Comparison of ENCODE assay signal across 18 cellular contexts in the genomic region with DNA sequence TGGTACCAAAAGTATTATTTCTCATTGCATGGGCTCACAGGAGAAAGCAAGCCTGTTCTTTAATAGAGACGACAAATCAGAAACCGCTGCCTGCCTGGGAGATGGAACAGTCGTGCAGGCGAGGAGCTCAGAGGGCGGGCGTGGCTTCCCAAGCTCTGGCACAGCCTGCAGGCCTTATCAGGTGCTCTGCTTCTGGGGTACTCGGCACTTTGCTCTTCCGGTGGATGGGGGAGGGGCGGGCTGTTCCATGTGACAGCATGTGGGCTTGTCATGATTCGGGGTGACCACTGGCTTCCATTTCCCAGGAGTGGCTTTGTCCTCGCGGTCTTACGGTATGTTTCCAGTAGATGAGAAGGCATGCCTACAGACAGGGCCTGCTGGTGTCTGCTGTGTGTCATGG.
DNase-seq lines count a peak whose midpoint lies in the region; FAIRE-seq and TF ChIP-seq lines count a peak whose summit lies in the region.
"Had no signal": no experiment of that assay in that cellular context is flagged by ENCODE, and none has a peak within 500 bp of the region (broad histone marks: within the 10 kb centered on the region; RNA-seq: fewer than 3 reads in every experiment).

No MANE protein-coding gene starts in this region.

- H3K36me3 ChIP-seq in H1 (ENCODE audit: control insufficient read depth in 2 of 4, insufficient read depth in 4 of 4, low read length in 3 of 4) (no peaks in the 10 kb centered on the region), uterus (no peaks in the 10 kb centered on the region), right atrium auricular region (no peaks in the 10 kb centered on the region)

- H3K9ac ChIP-seq in H1 (replicated peaks in 1 of 4; ENCODE audit: extremely low read depth in 1 of 4, low read depth in 3 of 4, low read length in 3 of 4), result no peak overlapping the region

- H3K9me3 Mint-ChIP-seq in osteocyte (ENCODE audit: unreplicated experiment), result no peaks in the 10 kb centered on the region

- no peak overlapping the region for H3K56ac ChIP-seq in H1 (replicated peaks; ENCODE audit: insufficient read length, low read depth, low read length)

- FAIRE-seq in H1 (lab: Jason Lieb, UNC), result no peak
- FAIRE-seq: GM12878, GM18507 had no signal

- H2BK5ac ChIP-seq in H1 (ENCODE audit: low read depth, low read length), result no peak overlapping the region

- CTCF ChIA-PET in H1 (lab: Charles Lee; ENCODE audit: partially characterized antibody), result interaction anchor here (1.1 to 1.5 kb wide), 2 partner anchors 14 to 33 kb away, joined by 3 to 4 read pairs; no protein-coding TSS in a partner anchor

- 0 out of 2 replicates have a peak overlapping the region, but pooled peaks have one; percentile 17 for H2BK12ac ChIP-seq in H1 (ENCODE audit: low read depth, low read length)

- H3K4me3 Mint-ChIP-seq in osteocyte (ENCODE audit: unreplicated experiment), result no peak overlapping the region
- H3K4me3 Mint-ChIP-seq: CD4-positive, alpha-beta memory T cell had no signal

- H3K9me3 ChIP-seq in H1 (ENCODE audit: insufficient read depth in 2 of 2, low read depth in 1 of 2, low read length in 1 of 2) (no peaks in the 10 kb centered on the region), uterus (no peaks in the 10 kb centered on the region), right atrium auricular region (no peaks in the 10 kb centered on the region)
- H3K9me3 ChIP-seq: Caco-2 had no signal

- no peak for TF ChIP-seq CTCF in H1 (IDR thresholded peaks at IDR 0.05; ENCODE audit: control extremely low read depth in 1 of 3, insufficient read depth in 1 of 3, low read depth in 1 of 3, low read length in 3 of 3)
- TF ChIP-seq CTCF in osteocyte (IDR thresholded peaks at IDR 0.05), result no peak
- no peak for TF ChIP-seq CTCF in uterus (IDR thresholded peaks at IDR 0.05)
- TF ChIP-seq CTCF in right atrium auricular region (IDR thresholded peaks at IDR 0.05), result no peak

- H3K27me3 ChIP-seq in H1 (replicated peaks in 1 of 4; ENCODE audit: control insufficient read depth in 3 of 4, extremely low read depth in 1 of 4, insufficient read depth in 3 of 4, low read length in 3 of 4) (no peaks in the 10 kb centered on the region; a peak in 1 of 7 replicates), uterus (no peaks in the 10 kb centered on the region), right atrium auricular region (no peaks in the 10 kb centered on the region)

- H4K5ac ChIP-seq in H1 (ENCODE audit: insufficient read length, low read depth, low read length), result no peak overlapping the region

- H3K23me2 ChIP-seq in H1 (ENCODE audit: low read depth, low read length), result no peaks in the 10 kb centered on the region

- H3K4ac ChIP-seq in H1 (replicated peaks; ENCODE audit: insufficient read length, low read depth, low read length), result no peak overlapping the region

- TF ChIP-seq POLR2A in H1 (IDR thresholded peaks at IDR 0.05; ENCODE audit: control extremely low read depth in 1 of 2, low read depth in 2 of 2, low read length in 2 of 2) (no peak), uterus (IDR thresholded peaks at IDR 0.05) (no peak)

- no peak overlapping the region for H2AK5ac ChIP-seq in H1 (ENCODE audit: low read depth, low read length)

- H3K79me1 ChIP-seq in H1 (ENCODE audit: low read depth, low read length), result no peaks in the 10 kb centered on the region

- H3K4me2 ChIP-seq in H1 (ENCODE audit: insufficient read depth in 1 of 2, low read depth in 2 of 2, low read length in 2 of 2), result no peak overlapping the region

- intact Hi-C loops in head of caudate nucleus (cut with DNase I), result no loop called here
- intact Hi-C loops in uterus (cut with DNase I; ENCODE audit: low total_unique reads), result no loop called here

- H3K79me2 ChIP-seq in H1 (ENCODE audit: control insufficient read depth in 1 of 2, insufficient read depth in 2 of 2, low read length in 2 of 2), result no peaks in the 10 kb centered on the region

- H3K14ac ChIP-seq in H1 (ENCODE audit: insufficient read length), result no peak overlapping the region

- 80% methylated on average over 12 of the region's 13 CpGs; no CpG with 5 or more reads in 1 of the 2 experiments for WGBS in H1 (ENCODE audit: extremely low coverage in 1 of 2, insufficient coverage in 1 of 2, insufficient read length in 1 of 2, insufficient replicate concordance in 2 of 2, low coverage in 1 of 2, low lambda C conversion rate in 2 of 2, missing lambda C conversion rate in 1 of 2), 2 experiments

- no peaks in the 10 kb centered on the region for H4K20me1 ChIP-seq in H1 (replicated peaks in 1 of 2; ENCODE audit: control insufficient read depth in 1 of 2, insufficient read depth in 2 of 2, low read length in 2 of 2)

- no peak overlapping the region for H4K91ac ChIP-seq in H1 (replicated peaks; ENCODE audit: insufficient read length, low read length)

- no peak overlapping the region for H3K23ac ChIP-seq in H1 (ENCODE audit: insufficient read length)

- no peak overlapping the region for H3K27ac Mint-ChIP-seq in osteocyte (ENCODE audit: unreplicated experiment)

- no peak overlapping the region for H2BK120ac ChIP-seq in H1 (replicated peaks; ENCODE audit: low read depth, low read length)

- H3K27ac ChIP-seq in H1 (ENCODE audit: low read depth, low read length) (no peak overlapping the region), uterus (no peak overlapping the region), right atrium auricular region (no peak overlapping the region)

- H2BK15ac ChIP-seq in H1 (ENCODE audit: low read length), result no peak overlapping the region

- no peak overlapping the region for H4K8ac ChIP-seq in H1 (ENCODE audit: extremely low read depth, insufficient read depth, low read length)

- H3K27me3 Mint-ChIP-seq in osteocyte (ENCODE audit: unreplicated experiment), result no peaks in the 10 kb centered on the region
- H3K27me3 Mint-ChIP-seq: CD4-positive, alpha-beta memory T cell had no signal

- no peaks in the 10 kb centered on the region for H3K4me1 Mint-ChIP-seq in osteocyte (ENCODE audit: unreplicated experiment)

- TF ChIP-seq EP300 in H1 (IDR thresholded peaks at IDR 0.05; ENCODE audit: borderline replicate concordance in 1 of 2, low read depth in 2 of 2, low read length in 2 of 2), result no peak

- POLR2A ChIA-PET in H1 (lab: Charles Lee; ENCODE audit: partially characterized antibody), result no interaction called here

- DNase-seq in SW480 (ENCODE audit: low spot score) (peak; percentile 4), H1 (ENCODE audit: low read depth in 1 of 2, low spot score in 2 of 2) (no peak), myocyte (ENCODE audit: low read depth) (peak; percentile 7), osteocyte (ENCODE audit: extremely low spot score, unreplicated experiment) (peak; percentile 80), head of caudate nucleus (no peak), uterus (no peak), right atrium auricular region (ENCODE audit: low spot score) (no peak)
- DNase-seq in activated CD4-positive, alpha-beta T cell treated with anti-CD3 and anti-CD28 coated beads for 4 hours, result no peak
- DNase-seq: C1 segment of cervical spinal cord; Caco-2; CD4-positive, alpha-beta memory T cell; DMS79; EL; GDM1; GOT3; H7 had no signal

- H3K36me3 Mint-ChIP-seq in osteocyte (ENCODE audit: unreplicated experiment), result no peaks in the 10 kb centered on the region

- H2BK20ac ChIP-seq in H1 (ENCODE audit: low read length), result no peak overlapping the region

- no peak overlapping the region for H3K4me3 ChIP-seq in H1 (ENCODE audit: extremely low read depth in 1 of 4, insufficient read depth in 2 of 4, low read depth in 3 of 4, low read length in 4 of 4)
- no peak overlapping the region for H3K4me3 ChIP-seq in uterus
- no peak overlapping the region for H3K4me3 ChIP-seq in right atrium auricular region
- H3K4me3 ChIP-seq: GM12878 had no signal

- H2AFZ ChIP-seq in H1 (ENCODE audit: low read length), result no peak overlapping the region

- no peak for TF ChIP-seq RAD21 in H1 (IDR thresholded peaks at IDR 0.05 in 1 of 2, conservative IDR thresholded peaks at IDR 0.05 in 1 of 2; ENCODE audit: low read depth in 2 of 2, low read length in 2 of 2)

- H3K4me1 ChIP-seq in H1 (replicated peaks in 1 of 4; ENCODE audit: control insufficient read depth in 3 of 4, insufficient read depth in 4 of 4, low read length in 3 of 4) (peaks cover 0 to 5% (median 0%) of the 10 kb centered on the region in 4 experiments; a peak in 2 of 7 replicates), uterus (peaks cover 6 to 22% of the 10 kb centered on the region in 2 donors), right atrium auricular region (peaks cover 0 to 27% of the 10 kb centered on the region in 2 donors)
- H3K4me1 ChIP-seq: Caco-2 had no signal

- H3K18ac ChIP-seq in H1 (ENCODE audit: extremely low read depth, low read length), result no peak overlapping the region

TF ChIP-seq in H1, 55 proteins besides CTCF, POLR2A, EP300 and RAD21:
- TF ChIP-seq CBX8 (IDR thresholded peaks at IDR 0.05; ENCODE audit: borderline replicate concordance, low read depth, low read length) (no peak), EZH2 (IDR thresholded peaks at IDR 0.05; ENCODE audit: low read depth, low read length, severe bottlenecking) (no peak), CHD1 (IDR thresholded peaks at IDR 0.05; ENCODE audit: low read depth, low read length) (no peak), RFX5 (IDR thresholded peaks at IDR 0.05; ENCODE audit: borderline replicate concordance, low read depth, low read length) (no peak), GABPA (IDR thresholded peaks at IDR 0.05; ENCODE audit: borderline replicate concordance, insufficient read depth, low read length) (no peak), JUN (IDR thresholded peaks at IDR 0.05; ENCODE audit: low read depth, low read length) (no peak), CHD2 (IDR thresholded peaks at IDR 0.05; ENCODE audit: low read length) (no peak), KDM4A (IDR thresholded peaks at IDR 0.05; ENCODE audit: low read depth, low read length, severe bottlenecking) (no peak), SIRT6 (IDR thresholded peaks at IDR 0.05; ENCODE audit: low read length) (no peak), ASH2L (IDR thresholded peaks at IDR 0.05; ENCODE audit: low read length) (no peak)
TF ChIP-seq in H1: peak in this region for 0.

Comparison
In these comparisons a context has a peak if more than half of its experiments do, and no peak if none do; other contexts are left out.
1. DNase-seq: peak in SW480 (single experiment), myocyte (single experiment) and osteocyte (single experiment); none in H1 (0 of 2), head of caudate nucleus (0 of 42), uterus (0 of 2), activated CD4-positive, alpha-beta T cell treated with anti-CD3 and anti-CD28 coated beads for 4 hours (0 of 2) and right atrium auricular region (single experiment).